8 cellular contexts compared by ENCODE assay signal in the genomic region with DNA sequence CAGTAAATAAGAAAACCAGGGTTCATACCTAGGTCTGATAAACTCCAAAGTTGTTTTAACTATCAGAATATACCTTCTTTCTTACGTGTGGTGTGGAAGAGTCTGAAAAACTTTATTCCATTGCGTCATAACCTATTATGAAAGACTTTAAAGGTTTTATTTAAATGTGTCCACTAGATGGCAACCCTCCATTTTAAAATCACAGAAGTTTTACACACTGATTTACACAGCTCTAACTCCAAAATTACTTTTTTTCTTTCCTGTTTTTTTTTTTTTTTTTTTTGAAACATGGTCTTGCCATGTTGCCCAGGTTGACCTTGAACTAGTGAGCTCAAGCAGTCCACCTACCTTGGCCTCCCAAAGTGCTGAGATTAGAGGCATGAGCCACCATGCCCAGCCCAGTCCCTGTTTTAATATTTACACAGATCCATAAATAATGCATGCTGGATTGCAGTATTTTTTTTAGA. TPM values are rescaled to one million over a fixed set of nuclear protein-coding genes. Genes with fewer than 3 reads are reported as not detected.
DNase-seq lines count a peak whose midpoint lies in the region; ATAC-seq, FAIRE-seq and TF ChIP-seq lines count a peak whose summit lies in the region.

No MANE protein-coding gene starts in this region.

- no peaks in the 10 kb centered on the region for H3K27me3 Mint-ChIP-seq in stimulated activated memory B cell treated with anti-CD40 and anti-IgM and Interleukin-4, amounts not matched to agents 10 μg/mL and 1 μg/mL and 100 μg/mL, for 72 hours

- H4K20me1 ChIP-seq in K562 (replicated peaks; ENCODE audit: control insufficient read depth, insufficient read depth, low read length): no peaks in the 10 kb centered on the region

- TF ChIP-seq CTCF in GM13977 (IDR thresholded peaks at IDR 0.05; ENCODE audit: extremely low read depth, insufficient read depth, missing control alignments) (peak; percentile 41), K562 (IDR thresholded peaks at IDR 0.05 in 2 of 3, conservative IDR thresholded peaks at IDR 0.05 in 1 of 3; ENCODE audit: insufficient read depth in 2 of 3, low read depth in 1 of 3, low read length in 3 of 3) (peak in 2 of 3 experiments; percentile 40 to 65; a peak in 3 of 6 replicates)

- peaks cover 0 to 3% of the 10 kb centered on the region in 2 experiments; a peak in 1 of 5 replicates for H3K4me1 ChIP-seq in K562 (replicated peaks in 1 of 2; ENCODE audit: control insufficient read depth in 2 of 2, insufficient read depth in 2 of 2, low read length in 2 of 2)

- no peaks in the 10 kb centered on the region for H3K36me3 ChIP-seq in K562 (ENCODE audit: control insufficient read depth, insufficient read depth, low read length)

- H3K9me1 ChIP-seq in K562 (ENCODE audit: control insufficient read depth, insufficient read depth, low read length): no peaks in the 10 kb centered on the region

- H3K4me3 ChIP-seq in K562: no peak overlapping the region

- CTCF ChIA-PET in K562 (lab: Yijun Ruan, JAX; ENCODE audit: low intra/inter-chr PET ratio): interaction anchor here (0.6 to 4.3 kb wide), 9 partner anchors 161 to 671 kb away, joined by 3 to 33 read pairs (median 6); no protein-coding TSS in a partner anchor

- H3K9me3 ChIP-seq in K562 (replicated peaks; ENCODE audit: control insufficient read depth, insufficient read depth, low read depth, low read length): no peaks in the 10 kb centered on the region

- DNase-seq in AG08395 (ENCODE audit: low spot score): peak; percentile 59
- peak; percentile 39 for DNase-seq in GM13977 (ENCODE audit: low spot score)
- DNase-seq in NCI-H748 (lab: John Stamatoyannopoulos, UW; ENCODE audit: unreplicated experiment): peak; percentile 45
- peak; percentile 20 to 65 (median 27) for DNase-seq in K562 (ENCODE audit: extremely low read depth in 1 of 4, low spot score in 3 of 4)
- DNase-seq in iris pigment epithelial cell (ENCODE audit: low read depth): peak; percentile 76
- no peak for DNase-seq in cerebellar nuclear complex (lab: John Stamatoyannopoulos, UW)

- no peaks in the 10 kb centered on the region for H3K9me3 Mint-ChIP-seq in stimulated activated memory B cell treated with anti-CD40 and anti-IgM and Interleukin-4, amounts not matched to agents 10 μg/mL and 1 μg/mL and 100 μg/mL, for 72 hours

- TF ChIP-seq EP300 in K562 (IDR thresholded peaks at IDR 0.05; ENCODE audit: low read length): 0 out of 2 replicates have a peak, but pooled peaks have one; percentile 4

- no peak overlapping the region; a peak in 1 of 4 replicates for H3K9ac ChIP-seq in K562 (ENCODE audit: insufficient read depth in 1 of 2, low read depth in 2 of 2, low read length in 2 of 2)

- H3K27ac Mint-ChIP-seq in stimulated activated memory B cell treated with anti-CD40 and anti-IgM and Interleukin-4, amounts not matched to agents 10 μg/mL and 1 μg/mL and 100 μg/mL, for 72 hours: no peak overlapping the region

- peaks cover 10% of the 10 kb centered on the region for H3K4me1 Mint-ChIP-seq in stimulated activated memory B cell treated with anti-CD40 and anti-IgM and Interleukin-4, amounts not matched to agents 10 μg/mL and 1 μg/mL and 100 μg/mL, for 72 hours

- WGBS in K562 (ENCODE audit: insufficient coverage, low coverage, missing lambda C conversion rate): 0% methylated on average over 2 of the region's 2 CpGs

- no peak for TF ChIP-seq POLR2A in K562 (conservative IDR thresholded peaks at IDR 0.05)

- peak overlapping the region; percentile 67 for H2AFZ ChIP-seq in K562 (ENCODE audit: low read depth, low read length)

- no peaks in the 10 kb centered on the region for H3K79me2 ChIP-seq in K562 (ENCODE audit: control insufficient read depth, insufficient read depth, low read length)

- intact Hi-C loops in K562 (cut with micrococcal nuclease): loop anchor here (1.0 to 5.0 kb wide), 6 partner anchors 60 to 527 kb away; a partner anchor contains a TSS

- in situ Hi-C loops in GM13977 (cut with MboI; ENCODE audit: low pct_unique_long_range_greater_than_20kb, low sequenced_read_pairs, unreplicated experiment): loop anchor here (10.0 kb wide), 1 partner anchor 159 kb away; no protein-coding TSS in a partner anchor
- in situ Hi-C loops in K562 (cut with MboI): loop anchor here (5.0 kb wide), 1 partner anchor 527 kb away; no protein-coding TSS in a partner anchor

- no TSS peak for BruUV-seq in K562 (replicated peaks; lab: Mats Ljungman, UMichigan)

- ATAC-seq in K562 (peak; percentile 80), GM21528 (IDR thresholded peaks at IDR 0.05; ENCODE audit: low FRiP score, unreplicated experiment) (no peak)
- ATAC-seq in stimulated activated memory B cell treated with anti-CD40 and anti-IgM and Interleukin-4, amounts not matched to agents 10 μg/mL and 1 μg/mL and 100 μg/mL, for 72 hours: peak; percentile 36

- FAIRE-seq in K562 (lab: Jason Lieb, UNC): peak; percentile 74

- peak; percentile 68 to 86 for TF ChIP-seq RAD21 in K562 (CRISPR knock-in tag; conservative IDR thresholded peaks at IDR 0.05 in 1 of 2, IDR thresholded peaks at IDR 0.05 in 1 of 2)

- no peak overlapping the region for H3K4me2 ChIP-seq in K562 (ENCODE audit: insufficient read depth, low read length)

- H3K27ac ChIP-seq in K562 (ENCODE audit: extremely low read depth, low read depth, low read length): peak overlapping the region; percentile 40; the same call in 1 of the 3 replicates

- no peaks in the 10 kb centered on the region for H3K36me3 Mint-ChIP-seq in stimulated activated memory B cell treated with anti-CD40 and anti-IgM and Interleukin-4, amounts not matched to agents 10 μg/mL and 1 μg/mL and 100 μg/mL, for 72 hours

- H3K27me3 ChIP-seq in K562 (ENCODE audit: control insufficient read depth in 2 of 2, insufficient read depth in 2 of 2, low read length in 2 of 2): no peaks in the 10 kb centered on the region

- POLR2A ChIA-PET in K562 (lab: Yijun Ruan, JAX): interaction anchor here (0.5 to 1.6 kb wide), 7 partner anchors 11 to 198 kb away, joined by 3 to 6 read pairs (median 3); a partner anchor contains a TSS

- no peak overlapping the region for H3K4me3 Mint-ChIP-seq in stimulated activated memory B cell treated with anti-CD40 and anti-IgM and Interleukin-4, amounts not matched to agents 10 μg/mL and 1 μg/mL and 100 μg/mL, for 72 hours

TF ChIP-seq in K562, 482 proteins besides CTCF, POLR2A, EP300 and RAD21 (continues in another document):
- TF ChIP-seq ELF2 (CRISPR knock-in tag; IDR thresholded peaks at IDR 0.05) (no peak), GABPB2 (CRISPR knock-in tag; conservative IDR thresholded peaks at IDR 0.05) (no peak), ZNF41 (CRISPR knock-in tag; conservative IDR thresholded peaks at IDR 0.05) (no peak), EZH2 (IDR thresholded peaks at IDR 0.05; ENCODE audit: borderline replicate concordance, low read depth, low read length) (no peak)
- TF ChIP-seq, protein P1, sequence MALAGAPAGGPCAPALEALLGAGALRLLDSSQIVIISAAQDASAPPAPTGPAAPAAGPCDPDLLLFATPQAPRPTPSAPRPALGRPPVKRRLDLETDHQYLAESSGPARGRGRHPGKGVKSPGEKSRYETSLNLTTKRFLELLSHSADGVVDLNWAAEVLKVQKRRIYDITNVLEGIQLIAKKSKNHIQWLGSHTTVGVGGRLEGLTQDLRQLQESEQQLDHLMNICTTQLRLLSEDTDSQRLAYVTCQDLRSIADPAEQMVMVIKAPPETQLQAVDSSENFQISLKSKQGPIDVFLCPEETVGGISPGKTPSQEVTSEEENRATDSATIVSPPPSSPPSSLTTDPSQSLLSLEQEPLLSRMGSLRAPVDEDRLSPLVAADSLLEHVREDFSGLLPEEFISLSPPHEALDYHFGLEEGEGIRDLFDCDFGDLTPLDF (CRISPR knock-in tag; IDR thresholded peaks at IDR 0.05): no peak
- TF ChIP-seq, protein P2, sequence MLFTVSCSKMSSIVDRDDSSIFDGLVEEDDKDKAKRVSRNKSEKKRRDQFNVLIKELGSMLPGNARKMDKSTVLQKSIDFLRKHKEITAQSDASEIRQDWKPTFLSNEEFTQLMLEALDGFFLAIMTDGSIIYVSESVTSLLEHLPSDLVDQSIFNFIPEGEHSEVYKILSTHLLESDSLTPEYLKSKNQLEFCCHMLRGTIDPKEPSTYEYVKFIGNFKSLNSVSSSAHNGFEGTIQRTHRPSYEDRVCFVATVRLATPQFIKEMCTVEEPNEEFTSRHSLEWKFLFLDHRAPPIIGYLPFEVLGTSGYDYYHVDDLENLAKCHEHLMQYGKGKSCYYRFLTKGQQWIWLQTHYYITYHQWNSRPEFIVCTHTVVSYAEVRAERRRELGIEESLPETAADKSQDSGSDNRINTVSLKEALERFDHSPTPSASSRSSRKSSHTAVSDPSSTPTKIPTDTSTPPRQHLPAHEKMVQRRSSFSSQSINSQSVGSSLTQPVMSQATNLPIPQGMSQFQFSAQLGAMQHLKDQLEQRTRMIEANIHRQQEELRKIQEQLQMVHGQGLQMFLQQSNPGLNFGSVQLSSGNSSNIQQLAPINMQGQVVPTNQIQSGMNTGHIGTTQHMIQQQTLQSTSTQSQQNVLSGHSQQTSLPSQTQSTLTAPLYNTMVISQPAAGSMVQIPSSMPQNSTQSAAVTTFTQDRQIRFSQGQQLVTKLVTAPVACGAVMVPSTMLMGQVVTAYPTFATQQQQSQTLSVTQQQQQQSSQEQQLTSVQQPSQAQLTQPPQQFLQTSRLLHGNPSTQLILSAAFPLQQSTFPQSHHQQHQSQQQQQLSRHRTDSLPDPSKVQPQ (CRISPR knock-in tag; IDR thresholded peaks at IDR 0.05; ENCODE audit: borderline replicate concordance): no peak

RNA-seq across cellular contexts. Expression of a gene that starts 17.3 kb away (rescaled TPM):
- total RNA-seq in K562 (2011; cell fraction: chromatin; rRNA removed; ENCODE audit: low replicate concordance): not detected in 2 replicates
- not detected in 2 replicates for total RNA-seq in K562 (2011; cell fraction: nucleolus; rRNA removed)
- total RNA-seq in K562 (2011; cell fraction: nucleoplasm; rRNA removed): not detected in 2 replicates
- total RNA-seq in K562 (2014; rRNA removed): not detected in 2 replicates
- total RNA-seq in K562 (2014; rRNA removed; fragmentation: Illumina TruSeq; extraction: Trizol): not detected in 2 replicates
- total RNA-seq in K562 (2015; rRNA removed; fragmentation: Illumina TruSeq; extraction: Trizol): not detected in 2 replicates
- not detected in 2 replicates for total RNA-seq in K562 (2021)
- not detected in 2 replicates for polyA plus RNA-seq in K562 (2011; rRNA removed)
- not detected in 2 replicates for polyA plus RNA-seq in K562 (2011; cell fraction: cytosol; rRNA removed)
- polyA plus RNA-seq in K562 (2011; cell fraction: nucleus; rRNA removed): not detected in 2 replicates
- not detected in 2 replicates for polyA plus RNA-seq in K562 (2012)
- not detected in 2 replicates for polyA plus RNA-seq in K562 (2014; fragmentation: Illumina TruSeq; extraction: Trizol)
- polyA plus RNA-seq in K562 (2014; fragmentation: Nextera tagmentation; extraction: Ambion mirVana): under 1 TPM in 1 of 2 experiments, not detected in 1; 0.04 TPM
- not detected in 2 replicates for polyA plus RNA-seq in K562 (2014; rRNA removed)
- not detected in 2 replicates for polyA minus RNA-seq in K562 (2011; rRNA and poly(A)+ RNA removed)
- not detected in 2 replicates for polyA minus RNA-seq in K562 (2011; cell fraction: cytosol; rRNA and poly(A)+ RNA removed)
- polyA minus RNA-seq in K562 (2011; cell fraction: nucleus; rRNA and poly(A)+ RNA removed): not detected in 2 replicates

Comparison
In these comparisons a context has a peak if more than half of its experiments do, and no peak if none do; other contexts are left out.
1. DNase-seq: peak in AG08395 (single experiment), GM13977 (single experiment), NCI-H748 (single experiment), K562 (4 of 4) and iris pigment epithelial cell (single experiment); none in cerebellar nuclear complex (0 of 2).